In the genomic region with DNA sequence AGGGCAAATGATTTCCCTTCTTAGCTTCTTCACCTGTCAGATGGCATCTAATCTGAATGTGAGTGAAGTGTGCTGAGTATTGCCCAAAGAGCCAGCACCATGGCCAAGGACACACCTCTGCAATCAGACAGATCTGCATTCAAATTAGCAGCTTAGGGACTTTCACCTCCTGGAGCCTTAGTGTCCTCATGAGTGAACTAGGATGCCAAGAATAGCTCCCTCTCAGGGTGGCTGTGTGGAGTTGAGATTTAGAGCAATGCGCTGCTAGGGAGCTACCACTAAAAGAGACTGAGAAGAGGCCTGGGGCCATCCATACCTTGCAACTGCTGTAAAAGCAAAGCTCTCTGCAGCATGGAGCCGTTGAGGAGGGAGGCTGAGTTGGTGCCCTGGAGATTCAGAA, we compare ENCODE assay signal across 2 cellular contexts.
TF ChIP-seq lines count a peak whose summit lies in the region.

No MANE protein-coding gene starts in this region.

TF ChIP-seq in IMR-90, 13 proteins besides CTCF, POLR2A, EP300 and RAD21:
- no peak for TF ChIP-seq MXI1 (IDR thresholded peaks at IDR 0.05; ENCODE audit: borderline replicate concordance, low read depth, low read length)
- no peak for TF ChIP-seq BHLHE40 (IDR thresholded peaks at IDR 0.05; ENCODE audit: low read depth, low read length)
- TF ChIP-seq RCOR1 (IDR thresholded peaks at IDR 0.05; ENCODE audit: insufficient replicate concordance, low read length) = no peak
- TF ChIP-seq MAFK (IDR thresholded peaks at IDR 0.05; ENCODE audit: low read depth, low read length) = no peak
- TF ChIP-seq CHD1 (IDR thresholded peaks at IDR 0.05; ENCODE audit: low read depth, low read length) = no peak
- TF ChIP-seq SMC3 (IDR thresholded peaks at IDR 0.05; ENCODE audit: low read depth, low read length) = no peak
- no peak for TF ChIP-seq NFE2L2 (IDR thresholded peaks at IDR 0.05; ENCODE audit: low read depth, low read length)
- TF ChIP-seq CEBPB (IDR thresholded peaks at IDR 0.05; ENCODE audit: low read depth, low read length) = no peak
- TF ChIP-seq RFX5 (IDR thresholded peaks at IDR 0.05; ENCODE audit: low read depth, low read length) = no peak
- no peak for TF ChIP-seq MAZ (IDR thresholded peaks at IDR 0.05; ENCODE audit: borderline replicate concordance, low read depth, low read length)
- TF ChIP-seq, protein P1, sequence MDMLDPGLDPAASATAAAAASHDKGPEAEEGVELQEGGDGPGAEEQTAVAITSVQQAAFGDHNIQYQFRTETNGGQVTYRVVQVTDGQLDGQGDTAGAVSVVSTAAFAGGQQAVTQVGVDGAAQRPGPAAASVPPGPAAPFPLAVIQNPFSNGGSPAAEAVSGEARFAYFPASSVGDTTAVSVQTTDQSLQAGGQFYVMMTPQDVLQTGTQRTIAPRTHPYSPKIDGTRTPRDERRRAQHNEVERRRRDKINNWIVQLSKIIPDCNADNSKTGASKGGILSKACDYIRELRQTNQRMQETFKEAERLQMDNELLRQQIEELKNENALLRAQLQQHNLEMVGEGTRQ (IDR thresholded peaks at IDR 0.05; ENCODE audit: low read depth, low read length) = no peak
- TF ChIP-seq, protein P2, sequence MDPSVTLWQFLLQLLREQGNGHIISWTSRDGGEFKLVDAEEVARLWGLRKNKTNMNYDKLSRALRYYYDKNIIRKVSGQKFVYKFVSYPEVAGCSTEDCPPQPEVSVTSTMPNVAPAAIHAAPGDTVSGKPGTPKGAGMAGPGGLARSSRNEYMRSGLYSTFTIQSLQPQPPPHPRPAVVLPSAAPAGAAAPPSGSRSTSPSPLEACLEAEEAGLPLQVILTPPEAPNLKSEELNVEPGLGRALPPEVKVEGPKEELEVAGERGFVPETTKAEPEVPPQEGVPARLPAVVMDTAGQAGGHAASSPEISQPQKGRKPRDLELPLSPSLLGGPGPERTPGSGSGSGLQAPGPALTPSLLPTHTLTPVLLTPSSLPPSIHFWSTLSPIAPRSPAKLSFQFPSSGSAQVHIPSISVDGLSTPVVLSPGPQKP (IDR thresholded peaks at IDR 0.05; ENCODE audit: borderline replicate concordance, low read depth, low read length) = no peak
- TF ChIP-seq FOS (IDR thresholded peaks at IDR 0.05; ENCODE audit: low read depth, low read length) = no peak

TF ChIP-seq in GM12878, 131 proteins besides CTCF, POLR2A, EP300 and RAD21:
- TF ChIP-seq HDAC2 (IDR thresholded peaks at IDR 0.05) = no peak
- TF ChIP-seq IKZF2 (IDR thresholded peaks at IDR 0.05) = no peak
- TF ChIP-seq RELA (IDR thresholded peaks at IDR 0.05; ENCODE audit: borderline replicate concordance, partially characterized antibody) = no peak
- TF ChIP-seq SP1 (IDR thresholded peaks at IDR 0.05; ENCODE audit: low read depth, low read length) = no peak
- TF ChIP-seq, protein P3, sequence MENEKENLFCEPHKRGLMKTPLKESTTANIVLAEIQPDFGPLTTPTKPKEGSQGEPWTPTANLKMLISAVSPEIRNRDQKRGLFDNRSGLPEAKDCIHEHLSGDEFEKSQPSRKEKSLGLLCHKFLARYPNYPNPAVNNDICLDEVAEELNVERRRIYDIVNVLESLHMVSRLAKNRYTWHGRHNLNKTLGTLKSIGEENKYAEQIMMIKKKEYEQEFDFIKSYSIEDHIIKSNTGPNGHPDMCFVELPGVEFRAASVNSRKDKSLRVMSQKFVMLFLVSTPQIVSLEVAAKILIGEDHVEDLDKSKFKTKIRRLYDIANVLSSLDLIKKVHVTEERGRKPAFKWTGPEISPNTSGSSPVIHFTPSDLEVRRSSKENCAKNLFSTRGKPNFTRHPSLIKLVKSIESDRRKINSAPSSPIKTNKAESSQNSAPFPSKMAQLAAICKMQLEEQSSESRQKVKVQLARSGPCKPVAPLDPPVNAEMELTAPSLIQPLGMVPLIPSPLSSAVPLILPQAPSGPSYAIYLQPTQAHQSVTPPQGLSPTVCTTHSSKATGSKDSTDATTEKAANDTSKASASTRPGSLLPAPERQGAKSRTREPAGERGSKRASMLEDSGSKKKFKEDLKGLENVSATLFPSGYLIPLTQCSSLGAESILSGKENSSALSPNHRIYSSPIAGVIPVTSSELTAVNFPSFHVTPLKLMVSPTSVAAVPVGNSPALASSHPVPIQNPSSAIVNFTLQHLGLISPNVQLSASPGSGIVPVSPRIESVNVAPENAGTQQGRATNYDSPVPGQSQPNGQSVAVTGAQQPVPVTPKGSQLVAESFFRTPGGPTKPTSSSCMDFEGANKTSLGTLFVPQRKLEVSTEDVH (IDR thresholded peaks at IDR 0.05; ENCODE audit: low read depth, partially characterized antibody) = no peak
- TF ChIP-seq, protein P4, sequence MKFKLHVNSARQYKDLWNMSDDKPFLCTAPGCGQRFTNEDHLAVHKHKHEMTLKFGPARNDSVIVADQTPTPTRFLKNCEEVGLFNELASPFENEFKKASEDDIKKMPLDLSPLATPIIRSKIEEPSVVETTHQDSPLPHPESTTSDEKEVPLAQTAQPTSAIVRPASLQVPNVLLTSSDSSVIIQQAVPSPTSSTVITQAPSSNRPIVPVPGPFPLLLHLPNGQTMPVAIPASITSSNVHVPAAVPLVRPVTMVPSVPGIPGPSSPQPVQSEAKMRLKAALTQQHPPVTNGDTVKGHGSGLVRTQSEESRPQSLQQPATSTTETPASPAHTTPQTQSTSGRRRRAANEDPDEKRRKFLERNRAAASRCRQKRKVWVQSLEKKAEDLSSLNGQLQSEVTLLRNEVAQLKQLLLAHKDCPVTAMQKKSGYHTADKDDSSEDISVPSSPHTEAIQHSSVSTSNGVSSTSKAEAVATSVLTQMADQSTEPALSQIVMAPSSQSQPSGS (IDR thresholded peaks at IDR 0.05; ENCODE audit: low read length) = no peak
- TF ChIP-seq NFYA (IDR thresholded peaks at IDR 0.05; ENCODE audit: borderline replicate concordance, low read depth, low read length) = no peak
TF ChIP-seq in GM12878: peak in this region for 0.
